In genomic region chr11:124835918-124836317, GRCh38 we compare ENCODE assay signal across 10 cellular contexts. TPM values are rescaled to one million over a fixed set of nuclear protein-coding genes. Genes with fewer than 3 reads are reported as not detected.
DNase-seq lines count a peak whose midpoint lies in the region; ATAC-seq and TF ChIP-seq lines count a peak whose summit lies in the region.
"Had no signal": no experiment of that assay in that cellular context is flagged by ENCODE, and none has a peak within 500 bp of the region (broad histone marks: within the 10 kb centered on the region; RNA-seq: fewer than 3 reads in every experiment).

No MANE protein-coding gene starts in this region.

- H3K4ac ChIP-seq in trophoblast cell (ENCODE audit: low read depth, low read length) = no peak overlapping the region

- H3K27ac ChIP-seq in GM23338 (ENCODE audit: low read depth) (no peak overlapping the region), ascending aorta (peak overlapping the region in 1 of 2 donors; percentile 84), sigmoid colon (peak overlapping the region in 2 of 4 donors; percentile 75 to 84), trophoblast cell (ENCODE audit: low read depth, low read length) (no peak overlapping the region)

- no peak overlapping the region for H3K14ac ChIP-seq in trophoblast cell (ENCODE audit: low read length)

- no peak overlapping the region for H2BK120ac ChIP-seq in trophoblast cell (ENCODE audit: insufficient read depth, low read length, poor library complexity)

- H3F3A ChIP-seq in GM23338 (replicated peaks; ENCODE audit: low read depth) = peaks cover 13% of the 10 kb centered on the region; the same call in 1 of the 2 replicates

- H3K4me3 Mint-ChIP-seq in CD14-positive monocyte (peak overlapping the region; percentile 76), GM23338 (peak overlapping the region; percentile 50; the same call in 2 of the 3 replicates), nephron (peak overlapping the region; percentile 73 to 77 (median 74))

- peaks cover 11% of the 10 kb centered on the region for H3K4me1 Mint-ChIP-seq in CD14-positive monocyte
- peaks cover 24% of the 10 kb centered on the region for H3K4me1 Mint-ChIP-seq in GM23338
- peaks cover 29% of the 10 kb centered on the region for H3K4me1 Mint-ChIP-seq in nephron

- no peak overlapping the region for H4K12ac ChIP-seq in trophoblast cell (ENCODE audit: low read depth, low read length)

- no peak overlapping the region for H3K18ac ChIP-seq in trophoblast cell (ENCODE audit: low read length)

- peaks cover 8% of the 10 kb centered on the region; the same call in 1 of the 2 replicates for H3K4me1 ChIP-seq in GM23338 (ENCODE audit: insufficient read depth)
- H3K4me1 ChIP-seq in ascending aorta = peaks cover 11 to 14% of the 10 kb centered on the region in 2 donors
- H3K4me1 ChIP-seq in sigmoid colon = peaks cover 0 to 20% (median 17%) of the 10 kb centered on the region in 4 donors
- H3K4me1 ChIP-seq in trophoblast cell (ENCODE audit: control insufficient read depth in 1 of 2, insufficient read depth in 2 of 2, low read length in 2 of 2) = peaks cover 4 to 7% of the 10 kb centered on the region in 2 experiments
- peaks cover 24% of the 10 kb centered on the region for H3K4me1 ChIP-seq in HAP-1

- H3K4me2 ChIP-seq in GM23338 (peak overlapping the region; percentile 68; the same call in 1 of the 2 replicates), trophoblast cell (ENCODE audit: low read length) (no peak overlapping the region)

- no peaks in the 10 kb centered on the region for H3K79me2 ChIP-seq in GM23338 (replicated peaks; ENCODE audit: insufficient read depth)
- no peaks in the 10 kb centered on the region for H3K79me2 ChIP-seq in trophoblast cell (ENCODE audit: control insufficient read depth, insufficient read depth, low read length, poor library complexity)

- H3K9me2 ChIP-seq in GM23338 (ENCODE audit: insufficient read depth) = no peaks in the 10 kb centered on the region

- H3K36me3 ChIP-seq in GM23338 (ENCODE audit: insufficient read depth) (no peaks in the 10 kb centered on the region), ascending aorta (no peaks in the 10 kb centered on the region), sigmoid colon (no peaks in the 10 kb centered on the region), trophoblast cell (ENCODE audit: control insufficient read depth in 1 of 2, insufficient read depth in 2 of 2, low read length in 2 of 2) (no peaks in the 10 kb centered on the region), HAP-1 (replicated peaks) (no peaks in the 10 kb centered on the region)

- peaks cover 0 to 4% (median 0%) of the 10 kb centered on the region in 7 donors for H3K9me3 Mint-ChIP-seq in CD14-positive monocyte
- no peaks in the 10 kb centered on the region; the same call in 2 of the 3 replicates for H3K9me3 Mint-ChIP-seq in GM23338
- H3K9me3 Mint-ChIP-seq in nephron = no peaks in the 10 kb centered on the region

- H4K20me1 ChIP-seq in GM23338 (replicated peaks; ENCODE audit: insufficient read depth) = peaks cover 10% of the 10 kb centered on the region

- DNase-seq in CD14-positive monocyte (ENCODE audit: low spot score) (no peak), GM23338 (ENCODE audit: low spot score) (no peak), ascending aorta (ENCODE audit: low spot score in 2 of 2) (no peak), sigmoid colon (no peak), trophoblast cell (no peak), HAP-1 (ENCODE audit: low spot score in 2 of 2) (no peak)
- DNase-seq: NK-92 treated with Interleukin-12 subunit alpha and Interleukin-12 subunit beta, amount 100 ng/mL, for 24 hours; SW 1271 had no signal

- TF ChIP-seq CTCF in CD14-positive monocyte (IDR thresholded peaks at IDR 0.05) (no peak), GM23338 (conservative IDR thresholded peaks at IDR 0.05; ENCODE audit: low read depth in 2 of 2) (no peak), ascending aorta (IDR thresholded peaks at IDR 0.05) (no peak), nephron (IDR thresholded peaks at IDR 0.05; ENCODE audit: unreplicated experiment in 3 of 3) (no peak), sigmoid colon (IDR thresholded peaks at IDR 0.05) (no peak)

- no peak for TF ChIP-seq EP300 in sigmoid colon (IDR thresholded peaks at IDR 0.05)

- H3K9ac ChIP-seq in trophoblast cell (ENCODE audit: low read length) = no peak overlapping the region

- H3K9me3 ChIP-seq in ascending aorta = no peaks in the 10 kb centered on the region
- no peaks in the 10 kb centered on the region for H3K9me3 ChIP-seq in sigmoid colon
- H3K9me3 ChIP-seq in trophoblast cell (ENCODE audit: insufficient read depth, low read depth, low read length) = peaks cover 4% of the 10 kb centered on the region
- H3K9me3 ChIP-seq in HAP-1 = no peaks in the 10 kb centered on the region

- in situ Hi-C loops in HAP-1 (cut with MboI; ENCODE audit: low sequenced_read_pairs) = loop anchor here (10.0 kb wide), 2 partner anchors 71 to 191 kb away; partner anchors contain the start of gene ESAM

- H2AFZ ChIP-seq in GM23338 = peak overlapping the region; percentile 78
- H2AFZ ChIP-seq in trophoblast cell (ENCODE audit: insufficient read depth, low read length, poor library complexity) = no peak overlapping the region

- H2BK5ac ChIP-seq in trophoblast cell (ENCODE audit: low read depth, low read length, poor library complexity) = no peak overlapping the region

- H2BK12ac ChIP-seq in trophoblast cell (ENCODE audit: low read length) = no peak overlapping the region

- H3K79me1 ChIP-seq in trophoblast cell (ENCODE audit: low read length) = no peaks in the 10 kb centered on the region

- H3K27me3 Mint-ChIP-seq in CD14-positive monocyte (ENCODE audit: low read depth in 3 of 3) (peaks cover 50 to 71% (median 54%) of the 10 kb centered on the region in 3 donors), GM23338 (ENCODE audit: insufficient read depth, low read depth, poor library complexity) (peaks cover 23% of the 10 kb centered on the region), nephron (ENCODE audit: low read depth) (peaks cover 32% of the 10 kb centered on the region)

- peaks cover 57% of the 10 kb centered on the region for H3K27me3 ChIP-seq in GM23338 (ENCODE audit: insufficient read depth)
- peaks cover 21% of the 10 kb centered on the region for H3K27me3 ChIP-seq in ascending aorta
- H3K27me3 ChIP-seq in sigmoid colon = peaks cover 13 to 34% (median 31%) of the 10 kb centered on the region in 3 donors
- peaks cover 26% of the 10 kb centered on the region for H3K27me3 ChIP-seq in trophoblast cell (ENCODE audit: insufficient read depth, low read length)
- H3K27me3 ChIP-seq in HAP-1 (ENCODE audit: low read depth) = peaks cover 16% of the 10 kb centered on the region

- no peak for ATAC-seq in GM23338
- no peak for ATAC-seq in GM19035 (IDR thresholded peaks at IDR 0.05; ENCODE audit: unreplicated experiment)

- no peak overlapping the region for H4K8ac ChIP-seq in trophoblast cell (ENCODE audit: low read depth, low read length)

- WGBS in sigmoid colon, 2 donors = 84 to 92% methylated on average over 8 of the region's 8 CpGs
- no CpG with 5 or more reads among the region's 8 CpGs for WGBS in trophoblast cell (ENCODE audit: extremely low coverage, insufficient coverage, insufficient read length)

- H3K4me3 ChIP-seq in GM23338 = no peak overlapping the region
- peak overlapping the region; percentile 36 to 53 for H3K4me3 ChIP-seq in ascending aorta
- peak overlapping the region in 2 of 4 donors; percentile 42 to 46 for H3K4me3 ChIP-seq in sigmoid colon
- H3K4me3 ChIP-seq in trophoblast cell (ENCODE audit: low read depth, low read length) = no peak overlapping the region
- no peak overlapping the region for H3K4me3 ChIP-seq in HAP-1

- H3K27ac Mint-ChIP-seq in CD14-positive monocyte = no peak overlapping the region
- no peak overlapping the region for H3K27ac Mint-ChIP-seq in GM23338
- peak overlapping the region; percentile 85 to 94 (median 88) for H3K27ac Mint-ChIP-seq in nephron

- no peak overlapping the region for H3K23ac ChIP-seq in trophoblast cell (ENCODE audit: low read length)

- intact Hi-C loops in CD14-positive monocyte (cut with micrococcal nuclease) = loop anchor here (2.0 to 5.0 kb wide), 2 partner anchors 167 to 169 kb away; no protein-coding TSS in a partner anchor
- intact Hi-C loops in ascending aorta (cut with DNase I) = loop anchor here (2.0 to 5.0 kb wide), 3 partner anchors 31 to 94 kb away; partner anchors contain the start of gene ESAM
- intact Hi-C loops in sigmoid colon (cut with DNase I) = loop anchor here (2.0 to 5.0 kb wide), 2 partner anchors 41 to 73 kb away; partner anchors contain the start of gene ESAM

- H4K91ac ChIP-seq in trophoblast cell (ENCODE audit: low read depth, low read length) = no peak overlapping the region

- no peak for TF ChIP-seq POLR2A in sigmoid colon (IDR thresholded peaks at IDR 0.05)

- H3K36me3 Mint-ChIP-seq in CD14-positive monocyte = peaks cover 0 to 5% of the 10 kb centered on the region in 2 donors
- no peaks in the 10 kb centered on the region for H3K36me3 Mint-ChIP-seq in GM23338 (ENCODE audit: low read depth)
- H3K36me3 Mint-ChIP-seq in nephron (ENCODE audit: low read depth) = no peaks in the 10 kb centered on the region

- H2AK5ac ChIP-seq in trophoblast cell (ENCODE audit: low read length) = no peak overlapping the region

TF ChIP-seq in GM23338, 12 proteins besides CTCF, POLR2A, EP300 and RAD21 (continues in another document):
- TF ChIP-seq ZNF114 (CRISPR knock-in tag; IDR thresholded peaks at IDR 0.05) = no peak

RNA-seq across cellular contexts. Expression of gene ROBO3, which starts 29.3 kb away (rescaled TPM):
- polyA plus RNA-seq in CD14-positive monocyte = under 1 TPM; 0.39 to 0.81 TPM
- total RNA-seq in GM23338 (2014; rRNA removed; shearing (Covaris generic)) = 8.0 and 17.0 TPM in 2 replicates
- 21.0 and 21.4 TPM in 2 replicates for polyA plus RNA-seq in GM23338 (2016; fragmentation: Nextera tagmentation; extraction: Ambion mirVana)
- 37.5 TPM for total RNA-seq in ascending aorta
- total RNA-seq in sigmoid colon = 10 to 100 TPM in 2 of 4 donors, 1 to 10 TPM in 2; 9.1 to 37.7 (median 10.1) TPM
- 1 to 10 TPM; 1.6 to 7.8 (median 2.4) TPM for polyA plus RNA-seq in sigmoid colon
- 3.2 TPM in 2 replicates for polyA plus RNA-seq in trophoblast cell (2013)

RNA-seq across cellular contexts. Expression of gene MSANTD2, which starts 35.7 kb away (rescaled TPM):
- polyA plus RNA-seq in CD14-positive monocyte = 1 to 10 TPM; 1.2 to 1.8 TPM
- 34.4 and 39.5 TPM in 2 replicates for total RNA-seq in GM23338 (2014; rRNA removed; shearing (Covaris generic))
- polyA plus RNA-seq in GM23338 (2016; fragmentation: Nextera tagmentation; extraction: Ambion mirVana) = 15.3 and 18.7 TPM in 2 replicates
- total RNA-seq in ascending aorta = 21.4 TPM
- total RNA-seq in sigmoid colon = 10 to 100 TPM in 3 of 4 donors, 1 to 10 TPM in 1; 8.6 to 23.8 (median 16.0) TPM
- polyA plus RNA-seq in sigmoid colon = 1 to 10 TPM; 1.6 to 5.2 (median 1.8) TPM
- polyA plus RNA-seq in trophoblast cell (2013) = 8.2 and 8.7 TPM in 2 replicates

Comparison
In these comparisons a context has a peak if more than half of its experiments do, and no peak if none do; other contexts are left out.
1. H3K27ac Mint-ChIP-seq: peak in nephron (3 of 3); none in CD14-positive monocyte (0 of 7) and GM23338 (single experiment).
2. H3K4me3 ChIP-seq: peak in ascending aorta (2 of 2); none in GM23338 (single experiment), trophoblast cell (single experiment) and HAP-1 (single experiment).
3. Peak in every context shown above with its lines, with median percentiles within 50 percentile points of each other: H3K4me3 Mint-ChIP-seq.